In the genomic region with DNA sequence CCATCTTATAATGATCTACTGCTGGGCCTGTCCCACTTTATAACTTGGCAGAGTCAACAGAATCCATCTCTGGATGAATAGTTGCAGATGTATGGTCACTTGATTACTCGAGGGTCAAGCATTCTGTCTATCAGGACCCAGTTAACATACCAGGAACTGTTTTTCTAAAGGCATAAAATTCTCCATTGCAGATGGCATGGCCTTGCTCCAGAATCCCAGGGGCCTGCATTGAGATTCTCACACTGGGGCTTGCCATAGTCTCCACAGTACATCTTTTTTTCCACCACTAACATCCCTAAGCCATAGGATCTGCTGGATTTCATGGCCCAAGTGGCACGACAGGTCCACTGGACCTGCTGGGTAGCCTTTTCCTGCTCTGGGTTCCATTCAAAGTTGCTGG, we compare ENCODE assay signal across 6 cellular contexts.
"Had no signal": no experiment of that assay in that cellular context is flagged by ENCODE, and none has a peak within 500 bp of the region (broad histone marks: within the 10 kb centered on the region; RNA-seq: fewer than 3 reads in every experiment).

No MANE protein-coding gene starts in this region.

- H3K4me3 ChIP-seq: K562 had no signal

- H3K4me3 Mint-ChIP-seq: IgD-negative memory B cell had no signal

- H3K36me3 Mint-ChIP-seq: IgD-negative memory B cell had no signal

- H3K27ac ChIP-seq: HL-60 had no signal

- H3K27ac Mint-ChIP-seq: IgD-negative memory B cell had no signal

- DNase-seq: IMR-90, KBM-7 had no signal

- ATAC-seq: HepG2, K562 had no signal
